Comparison of ENCODE assay signal across 8 cellular contexts in genomic region chr2:190533968-190534309, GRCh38. TPM values are rescaled to one million over a fixed set of nuclear protein-coding genes. Genes with fewer than 3 reads are reported as not detected.
DNase-seq lines count a peak whose midpoint lies in the region; FAIRE-seq and TF ChIP-seq lines count a peak whose summit lies in the region.

No MANE protein-coding gene starts in this region.

- H3K4me3 ChIP-seq in HL-60 (replicated peaks; ENCODE audit: insufficient read depth, low read length) (peak overlapping the region; percentile 71), fibroblast of lung (replicated peaks in 1 of 4; ENCODE audit: control extremely low read depth in 1 of 4, insufficient read depth in 1 of 4, low read depth in 3 of 4, low read length in 4 of 4) (peak overlapping the region; percentile 45 to 78 (median 70))

- H3K4me1 ChIP-seq in fibroblast of lung (ENCODE audit: control insufficient read depth, extremely low read depth, insufficient read depth, low read length) = peaks cover 7% of the 10 kb centered on the region

- no peaks in the 10 kb centered on the region for H3K27me3 ChIP-seq in HL-60 (ENCODE audit: insufficient read depth, poor library complexity, severe bottlenecking)
- no peaks in the 10 kb centered on the region for H3K27me3 ChIP-seq in fibroblast of lung (ENCODE audit: control insufficient read depth, insufficient read depth, low read length)

- no peaks in the 10 kb centered on the region for H4K20me1 ChIP-seq in fibroblast of lung (ENCODE audit: control insufficient read depth, extremely low read depth, insufficient read depth, low read length)

- H3K36me3 ChIP-seq in fibroblast of lung (ENCODE audit: control insufficient read depth, insufficient read depth, low read length) = no peaks in the 10 kb centered on the region

- peak; percentile 30 to 51 for DNase-seq in SHP77 (lab: John Stamatoyannopoulos, UW)
- no peak for DNase-seq in SHP77 treated with DMSO at 0.1 percent for 48 hours (lab: John Stamatoyannopoulos, UW)
- DNase-seq in HL-60 (ENCODE audit: low read depth in 1 of 2, low spot score in 1 of 2) = peak in 1 of 2 experiments; percentile 32
- peak; percentile 51 for DNase-seq in activated CD8-positive, alpha-beta memory T cell treated with anti-CD3 and anti-CD28 coated beads, Interleukin-2, amount 50 U/mL, for 4 hours
- DNase-seq in fibroblast of lung (ENCODE audit: low read depth in 2 of 2) = peak in 1 of 2 donors; percentile 44
- peak; percentile 53 for DNase-seq in pons (ENCODE audit: low spot score)
- no peak for DNase-seq in RCC 7860 (ENCODE audit: low spot score)
- DNase-seq in NCI-H748 treated with DMSO at 0.1 percent for 48 hours (lab: John Stamatoyannopoulos, UW) = no peak

- H3K27ac ChIP-seq in HL-60 (replicated peaks) (peak overlapping the region; percentile 86), fibroblast of lung (ENCODE audit: insufficient read depth, low read length) (peak overlapping the region; percentile 83)

- H3K79me2 ChIP-seq in fibroblast of lung (ENCODE audit: control insufficient read depth, insufficient read depth, low read length) = no peaks in the 10 kb centered on the region

- H3K4me2 ChIP-seq in fibroblast of lung (ENCODE audit: extremely low read depth, insufficient read depth, low read length) = peak overlapping the region; percentile 99

- FAIRE-seq in RCC 7860 (lab: Jason Lieb, UNC) = no peak

- peak overlapping the region; percentile 97 for H2AFZ ChIP-seq in fibroblast of lung (ENCODE audit: low read length)

- H3K9ac ChIP-seq in fibroblast of lung (ENCODE audit: insufficient read depth, low read length) = peak overlapping the region; percentile 89

- no peaks in the 10 kb centered on the region for H3K9me3 ChIP-seq in fibroblast of lung (ENCODE audit: control insufficient read depth, insufficient read depth, low read depth, low read length)

- TF ChIP-seq CTCF in HL-60 (IDR thresholded peaks at IDR 0.05; ENCODE audit: insufficient read depth, low read length) = no peak
- no peak for TF ChIP-seq CTCF in fibroblast of lung (conservative IDR thresholded peaks at IDR 0.05 in 1 of 2, IDR thresholded peaks at IDR 0.05 in 1 of 2; ENCODE audit: low read depth in 1 of 2, low read length in 2 of 2)

RNA-seq across cellular contexts. Expression of gene NEMP2, which starts 0.6 kb away (rescaled TPM):
- 6.3 and 6.4 TPM in 2 replicates for total RNA-seq in fibroblast of lung
- 5.5 and 6.0 TPM in 2 replicates for polyA plus RNA-seq in fibroblast of lung
- 3.2 and 3.5 TPM in 2 replicates for polyA plus RNA-seq in fibroblast of lung (2012)
- 0.63 and 1.5 TPM in 2 replicates for polyA minus RNA-seq in fibroblast of lung (ENCODE audit: low replicate concordance)

Comparison
In these comparisons a context has a peak if more than half of its experiments do, and no peak if none do; other contexts are left out.
1. DNase-seq: peak in SHP77 (2 of 2), activated CD8-positive, alpha-beta memory T cell treated with anti-CD3 and anti-CD28 coated beads, Interleukin-2, amount 50 U/mL, for 4 hours (single experiment) and pons (single experiment); none in SHP77 treated with DMSO at 0.1 percent for 48 hours (single experiment), RCC 7860 (single experiment) and NCI-H748 treated with DMSO at 0.1 percent for 48 hours (single experiment).